In the genomic region with DNA sequence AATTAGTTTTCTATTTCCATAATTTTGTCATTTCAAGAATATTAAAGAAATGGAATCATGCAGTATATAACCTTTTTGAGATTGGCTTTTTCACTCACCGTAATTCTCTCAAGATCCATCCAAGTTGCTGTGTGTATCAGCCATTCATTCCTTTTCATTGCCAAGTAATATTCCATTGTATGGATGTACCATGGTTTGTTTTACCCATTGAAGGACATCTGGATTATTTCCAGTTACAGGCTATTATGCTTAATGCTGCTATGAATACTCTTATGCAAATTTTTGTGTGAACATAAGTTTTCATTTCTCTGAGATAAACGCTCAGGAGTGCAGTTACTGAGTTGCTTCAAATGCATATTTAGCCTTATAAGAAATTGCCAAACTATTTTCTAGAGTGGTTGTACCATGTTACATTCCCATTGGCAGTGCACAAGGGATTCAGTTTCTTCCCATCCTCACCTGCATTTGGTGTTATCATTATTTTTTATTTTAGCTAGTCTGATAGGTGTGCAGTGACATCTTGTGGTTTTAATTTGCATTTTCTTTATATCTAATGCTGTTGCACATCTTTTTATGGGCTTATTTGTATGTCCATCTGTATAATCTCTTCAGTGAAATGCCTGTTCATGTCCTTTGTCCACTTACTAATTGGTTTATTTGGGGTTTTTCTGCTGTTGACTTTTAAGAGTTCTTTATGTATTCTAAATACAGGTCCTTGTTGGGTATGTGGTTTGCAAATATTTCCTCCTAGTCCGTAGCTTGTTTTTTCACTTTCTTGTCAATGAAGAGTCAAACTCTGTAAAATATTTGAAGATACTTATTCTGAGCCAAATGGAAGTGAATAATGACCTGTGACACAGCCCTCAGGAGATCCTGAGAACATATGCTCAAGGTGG, we compare ENCODE assay signal across 13 cellular contexts. TPM values are rescaled to one million over a fixed set of nuclear protein-coding genes. Genes with fewer than 3 reads are reported as not detected.
DNase-seq lines count a peak whose midpoint lies in the region; ATAC-seq, FAIRE-seq and TF ChIP-seq lines count a peak whose summit lies in the region.
"Had no signal": no experiment of that assay in that cellular context is flagged by ENCODE, and none has a peak within 500 bp of the region (broad histone marks: within the 10 kb centered on the region; RNA-seq: fewer than 3 reads in every experiment).

No MANE protein-coding gene starts in this region.

- ATAC-seq in K562 (no peak), GM21786 (IDR thresholded peaks at IDR 0.05; ENCODE audit: unreplicated experiment) (no peak), HG02884 (IDR thresholded peaks at IDR 0.05; ENCODE audit: unreplicated experiment) (no peak), T-cell (replicated peaks in 1 of 4) (no peak)
- ATAC-seq: heart right ventricle had no signal

- no peaks in the 10 kb centered on the region; the same call in 1 of the 2 replicates for H3K9me3 ChIP-seq in K562 (replicated peaks; ENCODE audit: control insufficient read depth, insufficient read depth, low read depth, low read length)

- H3K4me3 ChIP-seq in NB4 (ENCODE audit: low read depth, low read length) (no peak overlapping the region), K562 (no peak overlapping the region)
- H3K4me3 ChIP-seq: cardiac muscle cell, heart right ventricle had no signal

- H3K4me3 Mint-ChIP-seq in progenitor cell of endocrine pancreas (ENCODE audit: low read depth) (no peak overlapping the region), T-cell (no peak overlapping the region)

- no peak overlapping the region for H3K9ac ChIP-seq in K562 (ENCODE audit: insufficient read depth in 1 of 2, low read depth in 2 of 2, low read length in 2 of 2)

- POLR2A ChIA-PET in K562 (lab: Yijun Ruan, JAX) = interaction anchor here (1.5 kb wide), 1 partner anchor 22 kb away, joined by 3 read pairs; no protein-coding TSS in a partner anchor
- POLR2A ChIA-PET in T-cell (lab: Charles Lee) = no interaction called here

- H3K27ac Mint-ChIP-seq in progenitor cell of endocrine pancreas = peak overlapping the region; percentile 57
- H3K27ac Mint-ChIP-seq in T-cell = no peak overlapping the region

- peak in 1 of 2 experiments; percentile 60; a peak in 2 of 4 replicates for TF ChIP-seq RAD21 in K562 (CRISPR knock-in tag; conservative IDR thresholded peaks at IDR 0.05 in 1 of 2, IDR thresholded peaks at IDR 0.05 in 1 of 2)

- no peaks in the 10 kb centered on the region for H3K27me3 Mint-ChIP-seq in progenitor cell of endocrine pancreas
- H3K27me3 Mint-ChIP-seq in T-cell = peaks cover 5 to 7% of the 10 kb centered on the region in 2 donors

- H3K4me1 Mint-ChIP-seq in progenitor cell of endocrine pancreas (ENCODE audit: low read depth) (peaks cover 15% of the 10 kb centered on the region), T-cell (no peaks in the 10 kb centered on the region)

- TF ChIP-seq EP300 in K562 (IDR thresholded peaks at IDR 0.05; ENCODE audit: low read length) = no peak

- H3K9me3 Mint-ChIP-seq in progenitor cell of endocrine pancreas (ENCODE audit: low read depth) (peaks cover 16% of the 10 kb centered on the region), T-cell (peaks cover 0 to 7% (median 4%) of the 10 kb centered on the region in 3 donors)

- no peaks in the 10 kb centered on the region for H4K20me1 ChIP-seq in K562 (replicated peaks; ENCODE audit: control insufficient read depth, insufficient read depth, low read length)

- 17% methylated on average over 3 of the region's 3 CpGs for WGBS in K562 (ENCODE audit: insufficient coverage, low coverage, missing lambda C conversion rate)

- no peaks in the 10 kb centered on the region for H3K27me3 ChIP-seq in K562 (ENCODE audit: control insufficient read depth in 2 of 2, insufficient read depth in 2 of 2, low read length in 2 of 2)
- H3K27me3 ChIP-seq: cardiac muscle cell, heart right ventricle had no signal

- H3K36me3 ChIP-seq in K562 (ENCODE audit: control insufficient read depth, insufficient read depth, low read length) = no peaks in the 10 kb centered on the region
- H3K36me3 ChIP-seq: cardiac muscle cell, heart right ventricle had no signal

- TF ChIP-seq POLR2A in NB4 (IDR thresholded peaks at IDR 0.05; ENCODE audit: extremely low read depth, insufficient read length) (no peak), K562 (conservative IDR thresholded peaks at IDR 0.05) (no peak)

- DNase-seq in ELR (ENCODE audit: low read depth) = peak; percentile 42
- peak; percentile 17 for DNase-seq in NB4 (ENCODE audit: low read depth)
- DNase-seq in K562 (ENCODE audit: extremely low read depth in 1 of 4, low spot score in 3 of 4) = no peak
- DNase-seq in progenitor cell of endocrine pancreas (ENCODE audit: low spot score, unreplicated experiment) = no peak
- DNase-seq in T-cell = no peak
- DNase-seq in KG1 (lab: John Stamatoyannopoulos, UW) = no peak
- DNase-seq: activated CD8-positive, alpha-beta memory T cell treated with anti-CD3 and anti-CD28 coated beads, Interleukin-2, amount 50 U/mL, for 4 hours; heart right ventricle; NCI-H1436; stimulated activated CD4-positive, alpha-beta T cell treated with anti-CD3 and anti-CD28 coated beads, Interleukin-2, amount 100 ng/mL, for 48 hours had no signal

- H3K4me1 ChIP-seq in K562 (replicated peaks in 1 of 2; ENCODE audit: control insufficient read depth in 2 of 2, insufficient read depth in 2 of 2, low read length in 2 of 2) = no peaks in the 10 kb centered on the region; a peak in 1 of 5 replicates
- H3K4me1 ChIP-seq: heart right ventricle had no signal

- no TSS peak for BruUV-seq in K562 (replicated peaks; lab: Mats Ljungman, UMichigan)

- CTCF ChIA-PET in K562 (lab: Yijun Ruan, JAX; ENCODE audit: low intra/inter-chr PET ratio) = interaction anchor here (0.5 kb wide), 1 partner anchor 449 kb away, joined by 4 read pairs; no protein-coding TSS in a partner anchor
- CTCF ChIA-PET in T-cell (lab: Charles Lee) = no interaction called here

- in situ Hi-C loops in K562 (cut with MboI) = no loop called here

- H3K4me2 ChIP-seq in K562 (ENCODE audit: insufficient read depth, low read length) = no peak overlapping the region

- H3K9me1 ChIP-seq in K562 (ENCODE audit: control insufficient read depth, insufficient read depth, low read length) = no peaks in the 10 kb centered on the region

- TF ChIP-seq CTCF in NB4 (IDR thresholded peaks at IDR 0.05; ENCODE audit: low read depth, low read length) (no peak), K562 (IDR thresholded peaks at IDR 0.05 in 2 of 3, conservative IDR thresholded peaks at IDR 0.05 in 1 of 3; ENCODE audit: insufficient read depth in 2 of 3, low read depth in 1 of 3, low read length in 3 of 3) (peak in 2 of 3 experiments; percentile 10 to 40; a peak in 3 of 6 replicates), progenitor cell of endocrine pancreas (IDR thresholded peaks at IDR 0.05; ENCODE audit: unreplicated experiment) (peak; percentile 33)

- no peak overlapping the region for H2AFZ ChIP-seq in K562 (ENCODE audit: low read depth, low read length)

- H3K79me2 ChIP-seq in K562 (ENCODE audit: control insufficient read depth, insufficient read depth, low read length) = no peaks in the 10 kb centered on the region

- no peak for FAIRE-seq in K562 (lab: Jason Lieb, UNC)

- intact Hi-C loops in K562 (cut with micrococcal nuclease) = no loop called here

- H3K27ac ChIP-seq in K562 (ENCODE audit: extremely low read depth, low read depth, low read length) = no peak overlapping the region
- H3K27ac ChIP-seq: cardiac muscle cell, heart right ventricle had no signal

- peaks cover 5% of the 10 kb centered on the region for H3K36me3 Mint-ChIP-seq in progenitor cell of endocrine pancreas (ENCODE audit: insufficient read depth)
- H3K36me3 Mint-ChIP-seq in T-cell = no peaks in the 10 kb centered on the region

TF ChIP-seq in K562, 482 proteins besides CTCF, POLR2A, EP300 and RAD21 (continues in another document):
- no peak for TF ChIP-seq GABPB1 (CRISPR knock-in tag; IDR thresholded peaks at IDR 0.05)
- TF ChIP-seq ZNF24 (IDR thresholded peaks at IDR 0.05) = peak; percentile 66; the same call in 1 of the 2 replicates
- peak; percentile 98 for TF ChIP-seq ZNF146 (CRISPR knock-in tag; IDR thresholded peaks at IDR 0.05; ENCODE audit: unreplicated experiment)
- peak in 1 of 2 experiments; percentile 41; a peak in 1 of 4 replicates for TF ChIP-seq KDM1A (IDR thresholded peaks at IDR 0.05)
- TF ChIP-seq KLF6 (CRISPR knock-in tag; IDR thresholded peaks at IDR 0.05; ENCODE audit: borderline replicate concordance) = no peak
- TF ChIP-seq BCOR (IDR thresholded peaks at IDR 0.05) = peak; percentile 60
- TF ChIP-seq CBX3 (IDR thresholded peaks at IDR 0.05; ENCODE audit: borderline replicate concordance in 1 of 2, low read length in 2 of 2) = peak in 1 of 2 experiments; percentile 49; a peak in 1 of 3 replicates
- TF ChIP-seq ZNF175 (CRISPR knock-in tag; IDR thresholded peaks at IDR 0.05; ENCODE audit: low read depth) = no peak
- peak; percentile 92 for TF ChIP-seq RBM25 (IDR thresholded peaks at IDR 0.05; ENCODE audit: low read depth, low read length, severe bottlenecking)

RNA-seq across cellular contexts. Expression of a gene that starts 32.7 kb away (rescaled TPM):
- 1.2 and 1.3 TPM in 2 replicates for total RNA-seq in K562 (2011; cell fraction: chromatin; rRNA removed; ENCODE audit: low replicate concordance)
- 0.17 and 0.53 TPM in 2 replicates for total RNA-seq in K562 (2011; cell fraction: nucleolus; rRNA removed)
- 0.37 TPM in 1 of 2 replicates, not detected in the other for total RNA-seq in K562 (2011; cell fraction: nucleoplasm; rRNA removed)
- total RNA-seq in K562 (2014; rRNA removed) (1.1 and 2.9 TPM in 2 replicates), K562 (2014; rRNA removed; fragmentation: Illumina TruSeq; extraction: Trizol) (0.47 and 1.3 TPM in 2 replicates), K562 (2015; rRNA removed; fragmentation: Illumina TruSeq; extraction: Trizol) (0.75 and 0.94 TPM in 2 replicates), K562 (2021) (0.98 and 1.5 TPM in 2 replicates), progenitor cell of endocrine pancreas (13.5 and 16.1 TPM in 2 replicates), T-cell (1 to 10 TPM; 2.1 to 9.6 (median 5.6) TPM)
- polyA plus RNA-seq in K562 (2011; rRNA removed) (0.91 and 1.2 TPM in 2 replicates), K562 (2014; fragmentation: Illumina TruSeq; extraction: Trizol) (1.4 and 1.7 TPM in 2 replicates), K562 (2014; fragmentation: Nextera tagmentation; extraction: Ambion mirVana) (under 1 TPM; 0.29 to 0.31 TPM), K562 (2014; rRNA removed) (1.3 and 1.8 TPM in 2 replicates)
- polyA plus RNA-seq in K562 (2011; cell fraction: cytosol; rRNA removed) = 1.4 and 1.6 TPM in 2 replicates
- 0.55 and 0.64 TPM in 2 replicates for polyA plus RNA-seq in K562 (2011; cell fraction: nucleus; rRNA removed)
- polyA plus RNA-seq in K562 (2012) = 1.6 and 1.8 TPM in 2 replicates
- polyA minus RNA-seq in K562 (2011; rRNA and poly(A)+ RNA removed) = 0.25 and 0.51 TPM in 2 replicates
- polyA minus RNA-seq in K562 (2011; cell fraction: cytosol; rRNA and poly(A)+ RNA removed) = 1.5 TPM in 1 of 2 replicates, not detected in the other
- 0.67 TPM in 1 of 2 replicates, not detected in the other for polyA minus RNA-seq in K562 (2011; cell fraction: nucleus; rRNA and poly(A)+ RNA removed)

Comparison
In these comparisons a context has a peak if more than half of its experiments do, and no peak if none do; other contexts are left out.
1. DNase-seq: peak in ELR (single experiment) and NB4 (single experiment); none in K562 (0 of 4), progenitor cell of endocrine pancreas (single experiment), T-cell (0 of 34) and KG1 (single experiment).